In genomic region chr9:91423785-91424402, GRCh38 we compare ENCODE assay signal across 8 cellular contexts. TPM values are rescaled to one million over a fixed set of nuclear protein-coding genes. Genes with fewer than 3 reads are reported as not detected.
DNase-seq lines count a peak whose midpoint lies in the region; ATAC-seq and TF ChIP-seq lines count a peak whose summit lies in the region.

NFIL3 (minus strand) TSS chr9:91423832; CDS start chr9:91410734, 13,098 bp downstream.

- peaks cover 34% of the 10 kb centered on the region for H3K27me3 Mint-ChIP-seq in IgD-negative memory B cell
- H3K27me3 Mint-ChIP-seq in nephron progenitor cell (ENCODE audit: low read depth, poor library complexity): peaks cover 44% of the 10 kb centered on the region

- peak; percentile 11 for TF ChIP-seq EP300 in stomach (IDR thresholded peaks at IDR 0.05)

- WGBS in stomach, 5 donors: 0 to 1% (median 1%) methylated on average over 17 to 92 of the region's 92 CpGs; no CpG with 5 or more reads in 1 of the 5 donors

- peaks cover 18 to 70% (median 40%) of the 10 kb centered on the region in 4 donors for H3K4me1 ChIP-seq in stomach

- ATAC-seq in GM21529 (IDR thresholded peaks at IDR 0.05; ENCODE audit: unreplicated experiment): peak; percentile 80

- H3K27ac ChIP-seq in stomach: peak within 1 kb of the TSS; percentile 89 to 100 (median 99)

- peak within 1 kb of the TSS; percentile 91 to 96 (median 91) for H3K27ac Mint-ChIP-seq in IgD-negative memory B cell
- H3K27ac Mint-ChIP-seq in nephron progenitor cell: peak within 1 kb of the TSS; percentile 98

- H3K36me3 Mint-ChIP-seq in IgD-negative memory B cell (no peaks in the 10 kb centered on the region), nephron progenitor cell (ENCODE audit: low read depth) (no peaks in the 10 kb centered on the region)

- no peaks in the 10 kb centered on the region for H3K36me3 ChIP-seq in stomach

- peak; percentile 91 for DNase-seq in DMS 273 (lab: John Stamatoyannopoulos, UW; ENCODE audit: unreplicated experiment)
- DNase-seq in activated gamma-delta T cell (lab: John Stamatoyannopoulos, UW): peak; percentile 67
- DNase-seq in fibroblast of the conjunctiva (ENCODE audit: low read depth): peak; percentile 52
- DNase-seq in nephron progenitor cell: peak; percentile 80
- peak; percentile 87 for DNase-seq in stomach

- TF ChIP-seq POLR2A in Raji (IDR thresholded peaks at IDR 0.05; ENCODE audit: insufficient read depth, low read depth, low read length): peak; percentile 50
- peak in 1 of 4 donors; percentile 65 for TF ChIP-seq POLR2A in stomach (IDR thresholded peaks at IDR 0.05)

- peak within 1 kb of the TSS; percentile 73 to 88 (median 74) for H3K4me3 ChIP-seq in stomach

- TF ChIP-seq CTCF in nephron progenitor cell (IDR thresholded peaks at IDR 0.05): no peak
- peak in 1 of 7 experiments; percentile 3 for TF ChIP-seq CTCF in stomach (IDR thresholded peaks at IDR 0.05)

- no peaks in the 10 kb centered on the region for H3K9me3 Mint-ChIP-seq in IgD-negative memory B cell
- H3K9me3 Mint-ChIP-seq in nephron progenitor cell: peaks cover 4% of the 10 kb centered on the region

- intact Hi-C loops in stomach (cut with DNase I; ENCODE audit: low total_unique reads): no loop called here

- peak within 1 kb of the TSS; percentile 88 to 98 (median 96) for H3K4me3 Mint-ChIP-seq in IgD-negative memory B cell
- H3K4me3 Mint-ChIP-seq in nephron progenitor cell: peak within 1 kb of the TSS; percentile 99

- H3K4me1 Mint-ChIP-seq in IgD-negative memory B cell: peaks cover 18 to 40% (median 35%) of the 10 kb centered on the region in 3 donors
- H3K4me1 Mint-ChIP-seq in nephron progenitor cell: peaks cover 48% of the 10 kb centered on the region

- peaks cover 0 to 5% (median 0%) of the 10 kb centered on the region in 3 donors for H3K27me3 ChIP-seq in stomach

- H3K9me3 ChIP-seq in stomach: no peaks in the 10 kb centered on the region

RNA-seq across cellular contexts. Expression of gene NFIL3, which starts in this region (rescaled TPM):
- polyA plus RNA-seq in IgD-negative memory B cell (3.1 TPM), stomach (10 to 100 TPM; 21.2 to 21.9 (median 21.7) TPM)
- 10 to 100 TPM in 3 of 5 donors, 1 to 10 TPM in 1, not detected in 1; 8.0 to 39.7 (median 17.5) TPM for total RNA-seq in stomach

Comparison
In these comparisons a context has a peak if more than half of its experiments do, and no peak if none do; other contexts are left out.
1. Peak in every context shown above with its lines: DNase-seq, ATAC-seq, H3K4me3 ChIP-seq and H3K27ac ChIP-seq.